Comparison of ENCODE assay signal across 26 cellular contexts in the genomic region with DNA sequence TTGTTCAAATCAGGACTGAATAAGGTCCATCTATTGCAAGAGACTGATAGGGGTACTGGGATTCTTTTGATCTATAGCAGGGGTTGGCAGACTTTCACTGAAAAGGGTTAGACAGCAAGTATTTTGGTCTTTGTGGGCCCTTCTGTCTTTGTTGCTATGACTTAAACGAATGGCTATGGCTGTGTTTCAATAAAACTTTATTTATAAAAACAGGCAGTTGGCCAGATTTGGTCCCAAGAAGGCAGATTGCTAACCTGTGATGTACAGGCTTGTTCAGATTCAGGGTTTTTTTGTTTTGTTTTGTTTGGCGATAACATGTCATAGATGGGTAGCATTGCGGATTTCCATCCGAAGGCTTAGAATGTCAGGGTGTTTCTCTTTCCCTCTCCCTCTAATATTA.
"Had no signal": no experiment of that assay in that cellular context is flagged by ENCODE, and none has a peak within 500 bp of the region (broad histone marks: within the 10 kb centered on the region; RNA-seq: fewer than 3 reads in every experiment).

No MANE protein-coding gene starts in this region.

- H3K9me3 ChIP-seq: colonic mucosa, esophagus squamous epithelium, gastrocnemius medialis, left lung, lower lobe of right lung, mucosa of descending colon had no signal

- H3K27ac ChIP-seq: epithelial cell of prostate, left lung, lower lobe of right lung had no signal

- H3K27me3 ChIP-seq: colonic mucosa, gastrocnemius medialis had no signal

- H3K36me3 ChIP-seq: colonic mucosa, esophagus squamous epithelium, gastrocnemius medialis, heart right ventricle, left lung, lower lobe of right lung had no signal

- H3K4me3 ChIP-seq: colonic mucosa, esophagus squamous epithelium, gastrocnemius medialis, heart right ventricle, left lung, lower lobe of right lung, mucosa of descending colon had no signal

- DNase-seq: colonic mucosa; cortex of kidney; effector CD8-positive, alpha-beta T cell; effector memory CD8-positive, alpha-beta T cell; endodermal cell; erythroblast; esophagus squamous epithelium; foreskin fibroblast; foreskin melanocyte; gastrocnemius medialis; glutamatergic neuron; head of caudate nucleus; heart right ventricle; hippocampal formation; left cardiac atrium; left lung; left ventricle myocardium superior; lower lobe of right lung; mesenchymal stem cell; mucosa of descending colon; naive B cell had no signal

- H3K4me1 ChIP-seq: colonic mucosa, lower lobe of right lung had no signal

- FAIRE-seq: endometrium, islet of Langerhans, keratinocyte had no signal

- ATAC-seq: effector memory CD8-positive, alpha-beta T cell; esophagus mucosa; gastrocnemius medialis; heart right ventricle; left cardiac atrium; left lung; left ventricle myocardium superior; lower lobe of right lung; mucosa of descending colon had no signal
